ENCODE assay signal across 1 cellular context in genomic region chr2:85504434-85505261, GRCh38.
TF ChIP-seq lines count a peak whose summit lies in the region.

No MANE protein-coding gene starts in this region.

TF ChIP-seq in A549, 52 proteins besides CTCF, POLR2A, EP300 and RAD21 (continued from another document):
- 0 out of 2 replicates have a peak, but pooled peaks have one; percentile 13 for TF ChIP-seq FOSL2 (IDR thresholded peaks at IDR 0.05)
- peak; percentile 62 for TF ChIP-seq FOSL2 (CRISPR knock-in tag; IDR thresholded peaks at IDR 0.05)
- TF ChIP-seq HOXB5 (CRISPR knock-in tag; IDR thresholded peaks at IDR 0.05), result peak; percentile 71; the same call in 1 of the 2 replicates
- TF ChIP-seq CHD2 (IDR thresholded peaks at IDR 0.05; ENCODE audit: low read length, partially characterized antibody), result no peak
- no peak for TF ChIP-seq ZC3H11A (IDR thresholded peaks at IDR 0.05)
- no peak for TF ChIP-seq SREBF2 (IDR thresholded peaks at IDR 0.05)
- TF ChIP-seq KDM5A (IDR thresholded peaks at IDR 0.05), result no peak
- TF ChIP-seq BHLHE40 (IDR thresholded peaks at IDR 0.05; ENCODE audit: low read depth, low read length), result peak; percentile 79
- no peak for TF ChIP-seq NR3C1 (IDR thresholded peaks at IDR 0.05)
- TF ChIP-seq ZFP36 (IDR thresholded peaks at IDR 0.05; ENCODE audit: borderline replicate concordance, partially characterized antibody), result no peak
- no peak for TF ChIP-seq EHF (CRISPR knock-in tag; IDR thresholded peaks at IDR 0.05)
- TF ChIP-seq MAFK (IDR thresholded peaks at IDR 0.05; ENCODE audit: partially characterized antibody), result peak; percentile 49
- no peak for TF ChIP-seq ELK1 (IDR thresholded peaks at IDR 0.05; ENCODE audit: low read depth, low read length)
- TF ChIP-seq NPAS2 (CRISPR knock-in tag; IDR thresholded peaks at IDR 0.05; ENCODE audit: borderline replicate concordance), result no peak
- TF ChIP-seq MYC (IDR thresholded peaks at IDR 0.05; ENCODE audit: borderline replicate concordance, low read length), result peak; percentile 36; the same call in 1 of the 2 replicates
- TF ChIP-seq RNF2 (IDR thresholded peaks at IDR 0.05; ENCODE audit: borderline replicate concordance, low read depth), result no peak
- no peak for TF ChIP-seq POLR2AphosphoS2 (conservative IDR thresholded peaks at IDR 0.05; ENCODE audit: low read length)
- no peak for TF ChIP-seq BCL3 (IDR thresholded peaks at IDR 0.05)
- TF ChIP-seq REST (IDR thresholded peaks at IDR 0.05), result no peak
- TF ChIP-seq JUNB (IDR thresholded peaks at IDR 0.05), result 0 out of 2 replicates have a peak, but pooled peaks have one; percentile 45
- no peak for TF ChIP-seq ZNF302 (CRISPR knock-in tag; IDR thresholded peaks at IDR 0.05)
- TF ChIP-seq TP53 (CRISPR knock-in tag; IDR thresholded peaks at IDR 0.05), result no peak
